In the genomic region with DNA sequence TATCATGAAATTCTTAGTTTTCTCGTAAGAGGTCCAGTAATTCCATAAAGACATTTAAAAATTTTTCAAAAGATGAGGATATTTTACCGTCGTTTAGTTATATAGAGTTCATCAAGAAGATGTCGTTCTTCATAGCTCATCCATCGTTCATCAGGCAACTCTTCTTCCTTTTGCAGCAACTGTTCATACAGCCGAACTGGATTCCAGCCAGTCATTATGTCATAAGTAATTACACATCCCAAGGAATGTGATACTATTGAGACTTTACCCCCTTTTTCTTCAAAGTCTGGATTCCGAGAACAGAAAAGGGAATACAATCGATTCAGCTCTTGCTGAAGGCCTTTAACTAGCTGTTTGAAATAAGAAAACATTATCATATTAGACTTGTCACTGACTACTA, we compare ENCODE assay signal across 14 cellular contexts.
DNase-seq lines count a peak whose midpoint lies in the region.
"Had no signal": no experiment of that assay in that cellular context is flagged by ENCODE, and none has a peak within 500 bp of the region (broad histone marks: within the 10 kb centered on the region; RNA-seq: fewer than 3 reads in every experiment).

No MANE protein-coding gene starts in this region.

- H3K4me3 Mint-ChIP-seq in activated CD4-positive, alpha-beta T cell treated with anti-CD3 and anti-CD28 coated beads, Interleukin-2, amount 10 ng/mL, durations not matched to agents 24 days and 14 days: no peak overlapping the region
- H3K4me3 Mint-ChIP-seq in activated CD4-positive, alpha-beta memory T cell treated with anti-CD3 and anti-CD28 coated beads for 36 hours: no peak overlapping the region
- H3K4me3 Mint-ChIP-seq: B cell had no signal

- intact Hi-C loops in activated CD4-positive, alpha-beta T cell treated with anti-CD3 and anti-CD28 coated beads, Interleukin-2, amount 10 ng/mL, durations not matched to agents 24 days and 14 days (cut with micrococcal nuclease): no loop called here
- intact Hi-C loops in activated CD4-positive, alpha-beta memory T cell treated with anti-CD3 and anti-CD28 coated beads for 36 hours (cut with micrococcal nuclease): loop anchor here (5.0 kb wide), 1 partner anchor 34 kb away; no protein-coding TSS in a partner anchor

- peaks cover 27% of the 10 kb centered on the region for H3K36me3 Mint-ChIP-seq in activated CD4-positive, alpha-beta T cell treated with anti-CD3 and anti-CD28 coated beads, Interleukin-2, amount 10 ng/mL, durations not matched to agents 24 days and 14 days (ENCODE audit: low read depth)
- peaks cover 12% of the 10 kb centered on the region for H3K36me3 Mint-ChIP-seq in activated CD4-positive, alpha-beta memory T cell treated with anti-CD3 and anti-CD28 coated beads for 36 hours

- no peaks in the 10 kb centered on the region for H3K27me3 Mint-ChIP-seq in activated CD4-positive, alpha-beta T cell treated with anti-CD3 and anti-CD28 coated beads, Interleukin-2, amount 10 ng/mL, durations not matched to agents 24 days and 14 days
- no peaks in the 10 kb centered on the region for H3K27me3 Mint-ChIP-seq in activated CD4-positive, alpha-beta memory T cell treated with anti-CD3 and anti-CD28 coated beads for 36 hours
- H3K27me3 Mint-ChIP-seq: B cell had no signal

- peaks cover 12% of the 10 kb centered on the region for H3K4me1 Mint-ChIP-seq in activated CD4-positive, alpha-beta T cell treated with anti-CD3 and anti-CD28 coated beads, Interleukin-2, amount 10 ng/mL, durations not matched to agents 24 days and 14 days
- H3K4me1 Mint-ChIP-seq in activated CD4-positive, alpha-beta memory T cell treated with anti-CD3 and anti-CD28 coated beads for 36 hours (ENCODE audit: low read depth): peaks cover 7% of the 10 kb centered on the region
- H3K4me1 Mint-ChIP-seq: B cell had no signal

- no peaks in the 10 kb centered on the region for H3K9me3 Mint-ChIP-seq in activated CD4-positive, alpha-beta T cell treated with anti-CD3 and anti-CD28 coated beads, Interleukin-2, amount 10 ng/mL, durations not matched to agents 24 days and 14 days
- H3K9me3 Mint-ChIP-seq in activated CD4-positive, alpha-beta memory T cell treated with anti-CD3 and anti-CD28 coated beads for 36 hours: no peaks in the 10 kb centered on the region

- DNase-seq in LHCN-M2 (ENCODE audit: low read depth) (peak; percentile 80), cerebellum (ENCODE audit: low spot score) (peak; percentile 7), inferior parietal cortex (ENCODE audit: extremely low spot score) (peak; percentile 22), superior temporal gyrus (ENCODE audit: extremely low spot score) (peak; percentile 58), SIG-M5 (lab: John Stamatoyannopoulos, UW) (no peak), HK-2 (ENCODE audit: unreplicated experiment) (no peak)
- DNase-seq in activated CD4-positive, alpha-beta T cell treated with anti-CD3 and anti-CD28 coated beads, Interleukin-2, amount 10 ng/mL, durations not matched to agents 24 days and 14 days: no peak
- no peak for DNase-seq in activated CD4-positive, alpha-beta memory T cell treated with anti-CD3 and anti-CD28 coated beads for 36 hours
- DNase-seq: activated gamma-delta T cell; heart right ventricle; NCI-H146; NCI-H748 treated with DMSO at 0.1 percent for 48 hours; stimulated activated CD8-positive, alpha-beta memory T cell treated with anti-CD3 and anti-CD28 coated beads, Interleukin-4, amount 100 ng/mL, for 48 hours had no signal

- no peak overlapping the region for H3K27ac Mint-ChIP-seq in activated CD4-positive, alpha-beta T cell treated with anti-CD3 and anti-CD28 coated beads, Interleukin-2, amount 10 ng/mL, durations not matched to agents 24 days and 14 days
- no peak overlapping the region for H3K27ac Mint-ChIP-seq in activated CD4-positive, alpha-beta memory T cell treated with anti-CD3 and anti-CD28 coated beads for 36 hours
- H3K27ac Mint-ChIP-seq: B cell had no signal

- POLR2A ChIA-PET in activated CD4-positive, alpha-beta memory T cell treated with anti-CD3 and anti-CD28 coated beads for 36 hours (lab: Charles Lee): no interaction called here

- CTCF ChIA-PET in activated CD4-positive, alpha-beta memory T cell treated with anti-CD3 and anti-CD28 coated beads for 36 hours (lab: Charles Lee): interaction anchor here (0.6 to 1.0 kb wide), 2 partner anchors 154 to 508 kb away, joined by 3 read pairs; no protein-coding TSS in a partner anchor

Comparison
In these comparisons a context has a peak if more than half of its experiments do, and no peak if none do; other contexts are left out.
1. DNase-seq: peak in LHCN-M2 (single experiment), cerebellum (single experiment), inferior parietal cortex (single experiment) and superior temporal gyrus (single experiment); none in SIG-M5 (single experiment), activated CD4-positive, alpha-beta T cell treated with anti-CD3 and anti-CD28 coated beads, Interleukin-2, amount 10 ng/mL, durations not matched to agents 24 days and 14 days (single experiment), HK-2 (single experiment) and activated CD4-positive, alpha-beta memory T cell treated with anti-CD3 and anti-CD28 coated beads for 36 hours (single experiment).